In the genomic region with DNA sequence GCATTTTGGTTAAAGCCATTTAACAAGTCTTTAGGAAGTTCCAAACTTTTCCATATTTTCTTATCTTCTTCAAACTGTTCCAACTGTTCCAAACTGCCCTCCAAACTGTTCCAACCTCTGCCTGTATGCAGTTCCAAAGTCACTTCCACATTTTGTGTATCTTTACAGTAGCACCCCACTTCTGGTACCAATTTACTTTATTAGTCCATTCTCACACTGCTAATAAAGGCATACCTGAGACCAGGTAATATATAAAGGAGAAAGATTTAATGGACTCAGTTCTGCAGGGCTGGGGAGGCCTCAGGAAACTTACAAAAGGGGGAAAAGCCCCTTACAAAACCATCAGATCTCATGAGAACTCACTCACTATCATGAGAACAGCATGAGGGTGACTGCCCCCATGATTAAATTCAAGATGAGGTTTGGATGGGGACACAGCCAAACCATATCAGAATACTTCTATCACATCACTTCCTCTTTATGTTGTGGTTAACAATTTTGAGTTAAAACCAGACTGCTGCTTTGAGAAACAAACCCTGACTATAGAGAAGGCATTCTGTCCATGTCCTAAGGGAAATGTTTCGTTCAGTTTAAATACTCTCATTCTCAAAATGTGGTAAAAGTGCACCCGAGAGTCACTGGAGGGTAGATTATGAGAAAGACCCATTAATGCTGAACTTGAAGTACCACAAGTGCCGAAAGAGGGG, we compare ENCODE assay signal across 10 cellular contexts. TPM values are rescaled to one million over a fixed set of nuclear protein-coding genes. Genes with fewer than 3 reads are reported as not detected.
DNase-seq lines count a peak whose midpoint lies in the region; ATAC-seq and TF ChIP-seq lines count a peak whose summit lies in the region.
"Had no signal": no experiment of that assay in that cellular context is flagged by ENCODE, and none has a peak within 500 bp of the region (broad histone marks: within the 10 kb centered on the region; RNA-seq: fewer than 3 reads in every experiment).

No MANE protein-coding gene starts in this region.

- CTCF ChIA-PET in A673 (lab: Charles Lee), result no interaction called here

- H3K27me3 ChIP-seq in A673 (replicated peaks; ENCODE audit: insufficient read depth, low read depth, low read length, poor library complexity), result no peaks in the 10 kb centered on the region

- no peaks in the 10 kb centered on the region for H3K4me1 ChIP-seq in A673 (ENCODE audit: insufficient read depth, low read length, poor library complexity, severe bottlenecking)

- ATAC-seq in GM18520 (IDR thresholded peaks at IDR 0.05; ENCODE audit: unreplicated experiment) (peak; percentile 58), GM21619 (IDR thresholded peaks at IDR 0.05; ENCODE audit: unreplicated experiment) (peak; percentile 73), HG03571 (IDR thresholded peaks at IDR 0.05; ENCODE audit: unreplicated experiment) (peak; percentile 66)

- H3K27ac ChIP-seq in A673 (ENCODE audit: low read depth, low read length, poor library complexity, severe bottlenecking), result no peak overlapping the region

- POLR2A ChIA-PET in A673 (lab: Charles Lee; ENCODE audit: low non-redundant PET), result no interaction called here

- peaks cover 35 to 56% (median 50%) of the 10 kb centered on the region in 3 donors for H3K36me3 Mint-ChIP-seq in immature natural killer cell

- BruUV-seq in A673 (replicated peaks; lab: Mats Ljungman, UMichigan), result no TSS peak

- peaks cover 9% of the 10 kb centered on the region for H3K9me3 ChIP-seq in A673 (ENCODE audit: low read depth, low read length, poor library complexity, severe bottlenecking)

- peaks cover 0 to 11% (median 7%) of the 10 kb centered on the region in 6 donors for H3K9me3 Mint-ChIP-seq in immature natural killer cell

- DNase-seq in immature natural killer cell (peak; percentile 61 to 68 (median 63)), Ammon's horn (ENCODE audit: low spot score) (no peak), kidney glomerular epithelial cell (lab: John Stamatoyannopoulos, UW) (no peak), ACHN (no peak), A673 (ENCODE audit: low spot score) (no peak)
- DNase-seq: erythroblast, NCI-H187 treated with DMSO at 0.1 percent for 48 hours had no signal

- intact Hi-C loops in A673 (cut with micrococcal nuclease; ENCODE audit: unreplicated experiment), result no loop called here

- H3K27ac Mint-ChIP-seq in immature natural killer cell, result peak overlapping the region; percentile 89 to 97 (median 94)

- peak overlapping the region; percentile 83 to 93 (median 87) for H3K4me3 Mint-ChIP-seq in immature natural killer cell

- H3K36me3 ChIP-seq in A673 (ENCODE audit: insufficient read depth, low read length, poor library complexity, severe bottlenecking), result no peaks in the 10 kb centered on the region

- no peak for TF ChIP-seq CTCF in A673 (conservative IDR thresholded peaks at IDR 0.05; ENCODE audit: low read depth, low read length)

- in situ Hi-C loops in ACHN (cut with HindIII; ENCODE audit: low pct_ligation_motif_present, low pct_unique_long_range_greater_than_20kb, low sequenced_read_pairs), result loop anchor here (25.0 kb wide), 1 partner anchor 104 kb away; no protein-coding TSS in a partner anchor

- peaks cover 0 to 10% (median 9%) of the 10 kb centered on the region in 3 donors for H3K27me3 Mint-ChIP-seq in immature natural killer cell (ENCODE audit: low read depth in 3 of 3)

- peaks cover 88 to 97% of the 10 kb centered on the region in 2 donors for H3K4me1 Mint-ChIP-seq in immature natural killer cell

- H3K4me3 ChIP-seq in A673 (ENCODE audit: low read depth, low read length, poor library complexity, severe bottlenecking), result no peak overlapping the region

RNA-seq across cellular contexts. Expression of a gene that starts 11.0 kb away (rescaled TPM):
- 10 to 100 TPM; 32.9 to 49.9 (median 37.4) TPM for polyA plus RNA-seq in immature natural killer cell
- not detected in 2 replicates for total RNA-seq in A673 (2021)

RNA-seq across cellular contexts. Expression of a gene that starts 55.2 kb away (rescaled TPM):
- polyA plus RNA-seq in immature natural killer cell, result 1 to 10 TPM in 1 of 3 donors, under 1 TPM in 1, not detected in 1; 0.48 to 1.8 TPM
- total RNA-seq in A673 (2021), result not detected in 2 replicates

RNA-seq across cellular contexts. Expression of a gene that starts 56.4 kb away (rescaled TPM):
- 10 to 100 TPM; 58.1 to 60.8 (median 60.3) TPM for polyA plus RNA-seq in immature natural killer cell
- total RNA-seq in A673 (2021), result not detected in 2 replicates

Comparison
In these comparisons a context has a peak if more than half of its experiments do, and no peak if none do; other contexts are left out.
1. DNase-seq: peak in immature natural killer cell (3 of 3); none in Ammon's horn (single experiment), kidney glomerular epithelial cell (single experiment), ACHN (single experiment) and A673 (single experiment).
2. Peak in every context shown above with its lines, with median percentiles within 50 percentile points of each other: ATAC-seq.